8 cellular contexts compared by ENCODE assay signal in the genomic region with DNA sequence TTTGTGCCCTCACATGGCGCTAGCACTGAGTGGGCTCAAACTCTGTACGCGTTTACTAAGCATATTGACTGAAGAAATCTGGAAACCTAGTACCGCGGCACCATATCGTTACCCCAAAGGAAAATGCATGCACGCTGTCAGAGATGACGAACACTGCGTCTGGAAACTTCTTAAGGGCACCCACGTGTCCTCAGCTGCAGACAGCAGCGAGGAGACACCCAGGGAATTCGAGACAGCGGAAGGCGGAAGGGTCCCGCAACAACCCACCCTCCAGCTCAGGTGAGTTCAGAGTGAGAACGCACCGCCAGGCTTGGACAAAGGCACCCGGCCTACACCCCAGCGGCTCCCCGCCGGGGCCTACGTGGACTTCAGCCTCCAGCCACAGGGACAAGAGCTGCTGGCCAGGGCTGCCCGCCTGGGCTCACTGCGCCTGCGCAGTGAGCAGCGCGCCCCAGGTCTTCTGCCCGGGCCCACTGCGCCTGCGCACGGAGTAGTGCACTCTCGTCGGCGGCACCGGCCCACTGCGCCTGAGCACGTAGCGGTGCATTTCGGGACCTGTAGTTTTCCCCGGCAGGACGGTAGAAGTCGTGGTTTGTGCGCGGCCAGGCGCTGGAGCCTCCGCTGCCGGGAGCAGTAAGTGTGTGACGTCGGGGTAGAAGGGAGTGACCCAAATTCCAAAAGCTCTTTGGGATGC.
DNase-seq lines count a peak whose midpoint lies in the region; ATAC-seq and TF ChIP-seq lines count a peak whose summit lies in the region.
"Not testable (repeated sequence)": the region's sequence is repeated elsewhere in the genome, so short reads cannot be mapped to it uniquely, and the experiment has no call there.

No MANE protein-coding gene starts in this region.

- H3K9me3 Mint-ChIP-seq in CD4-positive, CD25-positive, alpha-beta regulatory T cell; natural killer cell treated with Interleukin-12 subunit alpha and Interleukin-12 subunit beta and Interleukin-15 and Interleukin-18, amount 100 ng/mL, for 72 hours: not testable (repeated sequence)

- peak; percentile 96 to 98 for ATAC-seq in CD4-positive, CD25-positive, alpha-beta regulatory T cell (ENCODE audit: low read depth in 2 of 2)
- ATAC-seq in GM19025 (IDR thresholded peaks at IDR 0.05; ENCODE audit: low read depth, unreplicated experiment) (peak; percentile 91), GM21526 (IDR thresholded peaks at IDR 0.05; ENCODE audit: low FRiP score, unreplicated experiment) (peak; percentile 95), HG02852 (IDR thresholded peaks at IDR 0.05; ENCODE audit: unreplicated experiment) (peak; percentile 96), HG03175 (IDR thresholded peaks at IDR 0.05; ENCODE audit: unreplicated experiment) (peak; percentile 99), SK-N-SH treated with all-trans-retinoic acid at 6 μM for 48 hours (peak; percentile 100), foreskin keratinocyte (peak; percentile 99)
- ATAC-seq in natural killer cell treated with Interleukin-12 subunit alpha and Interleukin-12 subunit beta and Interleukin-15 and Interleukin-18, amount 100 ng/mL, for 72 hours: peak; percentile 98 to 99

- H3K27ac ChIP-seq in CD4-positive, CD25-positive, alpha-beta regulatory T cell (ENCODE audit: insufficient read depth, low read length, poor library complexity, severe bottlenecking); foreskin keratinocyte: not testable (repeated sequence)

- H3K4me3 Mint-ChIP-seq in CD4-positive, CD25-positive, alpha-beta regulatory T cell; natural killer cell treated with Interleukin-12 subunit alpha and Interleukin-12 subunit beta and Interleukin-15 and Interleukin-18, amount 100 ng/mL, for 72 hours: not testable (repeated sequence)

- H3K27me3 ChIP-seq in CD4-positive, CD25-positive, alpha-beta regulatory T cell (ENCODE audit: control insufficient read depth, insufficient read depth, low read length); foreskin keratinocyte: not testable (repeated sequence)

- H3K4me3 ChIP-seq in CD4-positive, CD25-positive, alpha-beta regulatory T cell (ENCODE audit: low read depth, low read length): not testable (repeated sequence)

- not testable (repeated sequence) for DNase-seq in CD4-positive, CD25-positive, alpha-beta regulatory T cell; foreskin keratinocyte; natural killer cell treated with Interleukin-12 subunit alpha and Interleukin-12 subunit beta and Interleukin-15 and Interleukin-18, amount 100 ng/mL, for 72 hours (ENCODE audit: low spot score)

- H3K4me1 Mint-ChIP-seq in CD4-positive, CD25-positive, alpha-beta regulatory T cell; natural killer cell treated with Interleukin-12 subunit alpha and Interleukin-12 subunit beta and Interleukin-15 and Interleukin-18, amount 100 ng/mL, for 72 hours (ENCODE audit: low read depth in 2 of 2): not testable (repeated sequence)

- H3K9me3 ChIP-seq in CD4-positive, CD25-positive, alpha-beta regulatory T cell (ENCODE audit: control insufficient read depth in 2 of 2, low read length in 2 of 2): not testable (repeated sequence)

- not testable (repeated sequence) for H3K36me3 Mint-ChIP-seq in CD4-positive, CD25-positive, alpha-beta regulatory T cell; natural killer cell treated with Interleukin-12 subunit alpha and Interleukin-12 subunit beta and Interleukin-15 and Interleukin-18, amount 100 ng/mL, for 72 hours

- H3K27ac Mint-ChIP-seq in CD4-positive, CD25-positive, alpha-beta regulatory T cell; natural killer cell treated with Interleukin-12 subunit alpha and Interleukin-12 subunit beta and Interleukin-15 and Interleukin-18, amount 100 ng/mL, for 72 hours: not testable (repeated sequence)

- not testable (repeated sequence) for H3K36me3 ChIP-seq in CD4-positive, CD25-positive, alpha-beta regulatory T cell (ENCODE audit: control insufficient read depth, insufficient read depth, low read length)

- not testable (repeated sequence) for TF ChIP-seq CTCF in foreskin keratinocyte (conservative IDR thresholded peaks at IDR 0.05)

- H3K27me3 Mint-ChIP-seq in CD4-positive, CD25-positive, alpha-beta regulatory T cell; natural killer cell treated with Interleukin-12 subunit alpha and Interleukin-12 subunit beta and Interleukin-15 and Interleukin-18, amount 100 ng/mL, for 72 hours: not testable (repeated sequence)

- not testable (repeated sequence) for H3K4me1 ChIP-seq in CD4-positive, CD25-positive, alpha-beta regulatory T cell (ENCODE audit: control insufficient read depth, insufficient read depth, low read length, poor library complexity, severe bottlenecking); foreskin keratinocyte
